ENCODE assay signal across 32 cellular contexts in genomic region chr12:105164068-105164467, GRCh38. TPM values are rescaled to one million over a fixed set of nuclear protein-coding genes. Genes with fewer than 3 reads are reported as not detected.
DNase-seq lines count a peak whose midpoint lies in the region; ATAC-seq, FAIRE-seq and TF ChIP-seq lines count a peak whose summit lies in the region.
"Had no signal": no experiment of that assay in that cellular context is flagged by ENCODE, and none has a peak within 500 bp of the region (broad histone marks: within the 10 kb centered on the region; RNA-seq: fewer than 3 reads in every experiment).

No MANE protein-coding gene starts in this region.

- intact Hi-C loops in naive thymus-derived CD4-positive, alpha-beta T cell (cut with micrococcal nuclease) = loop anchor here in 1 of 2 donors (2.0 kb wide), 1 partner anchor 219 kb away; no protein-coding TSS in a partner anchor

- no peaks in the 10 kb centered on the region for H3K9me3 ChIP-seq in astrocyte (ENCODE audit: insufficient read depth, low read depth, low read length)
- no peaks in the 10 kb centered on the region for H3K9me3 ChIP-seq in naive thymus-derived CD4-positive, alpha-beta T cell (ENCODE audit: control insufficient read depth in 2 of 3, low read length in 3 of 3)
- H3K9me3 ChIP-seq: body of pancreas, esophagus muscularis mucosa, tibial artery had no signal

- no peak overlapping the region for H2AFZ ChIP-seq in astrocyte (ENCODE audit: low read depth, low read length)

- ATAC-seq in naive thymus-derived CD4-positive, alpha-beta T cell = no peak
- no peak for ATAC-seq in stimulated activated memory B cell treated with anti-CD40 and anti-IgM and Interleukin-4, amounts not matched to agents 10 μg/mL and 1 μg/mL and 100 μg/mL, for 72 hours
- ATAC-seq: activated CD8-positive, alpha-beta T cell treated with anti-CD3 and anti-CD28 coated beads, Interleukin-2, amount 10 ng/mL, durations not matched to agents 7 days and 5 days; body of pancreas; effector memory CD8-positive, alpha-beta T cell had no signal

- TF ChIP-seq CTCF in astrocyte (IDR thresholded peaks at IDR 0.05; ENCODE audit: insufficient read depth, low read depth, low read length) (no peak), RWPE1 (conservative IDR thresholded peaks at IDR 0.05; ENCODE audit: low read depth) (no peak)

- no peak overlapping the region for H3K9ac ChIP-seq in astrocyte (ENCODE audit: low read length)

- no peaks in the 10 kb centered on the region for H3K27me3 Mint-ChIP-seq in astrocyte (ENCODE audit: low read depth, unreplicated experiment)
- H3K27me3 Mint-ChIP-seq in naive thymus-derived CD4-positive, alpha-beta T cell = no peaks in the 10 kb centered on the region
- no peaks in the 10 kb centered on the region for H3K27me3 Mint-ChIP-seq in stimulated activated memory B cell treated with anti-CD40 and anti-IgM and Interleukin-4, amounts not matched to agents 10 μg/mL and 1 μg/mL and 100 μg/mL, for 72 hours
- H3K27me3 Mint-ChIP-seq: CD8-positive, alpha-beta memory T cell; effector memory CD8-positive, alpha-beta T cell; stimulated activated naive CD8-positive, alpha-beta T cell treated with anti-CD3 and anti-CD28 coated beads, Interleukin-15, Interleukin-2, amounts not matched to agents 100 ng/mL and 50 ng/mL, for 24 hours had no signal

- CTCF ChIA-PET in naive thymus-derived CD4-positive, alpha-beta T cell (lab: Charles Lee) = no interaction called here
- CTCF ChIA-PET in RWPE1 (lab: Yijun Ruan, JAX) = no interaction called here

- H3K4me3 ChIP-seq in astrocyte (ENCODE audit: insufficient read depth, low read depth, low read length) = no peak overlapping the region
- no peak overlapping the region for H3K4me3 ChIP-seq in naive thymus-derived CD4-positive, alpha-beta T cell (ENCODE audit: low read length)
- H3K4me3 ChIP-seq: body of pancreas, esophagus muscularis mucosa, lung, SK-N-MC, tibial artery had no signal

- no peaks in the 10 kb centered on the region for H3K4me1 ChIP-seq in astrocyte (ENCODE audit: insufficient read depth, low read length)
- no peaks in the 10 kb centered on the region for H3K4me1 ChIP-seq in naive thymus-derived CD4-positive, alpha-beta T cell (ENCODE audit: control insufficient read depth in 2 of 2, insufficient read depth in 2 of 2, low read length in 2 of 2)
- H3K4me1 ChIP-seq: body of pancreas, tibial artery had no signal

- peaks cover 8% of the 10 kb centered on the region for H3K36me3 Mint-ChIP-seq in astrocyte (ENCODE audit: low read depth, unreplicated experiment)
- H3K36me3 Mint-ChIP-seq in naive thymus-derived CD4-positive, alpha-beta T cell = peaks cover 14 to 37% (median 20%) of the 10 kb centered on the region in 5 donors
- H3K36me3 Mint-ChIP-seq in stimulated activated memory B cell treated with anti-CD40 and anti-IgM and Interleukin-4, amounts not matched to agents 10 μg/mL and 1 μg/mL and 100 μg/mL, for 72 hours = peaks cover 21% of the 10 kb centered on the region

- H3K27me3 ChIP-seq in astrocyte (ENCODE audit: insufficient read depth, low read length) = no peaks in the 10 kb centered on the region
- H3K27me3 ChIP-seq in naive thymus-derived CD4-positive, alpha-beta T cell (ENCODE audit: control insufficient read depth in 2 of 2, insufficient read depth in 2 of 2, low read length in 2 of 2) = no peaks in the 10 kb centered on the region
- H3K27me3 ChIP-seq: body of pancreas, esophagus muscularis mucosa, tibial artery had no signal

- no peak overlapping the region for H3K27ac ChIP-seq in astrocyte (ENCODE audit: low read depth, low read length)
- peak overlapping the region; percentile 1 for H3K27ac ChIP-seq in naive thymus-derived CD4-positive, alpha-beta T cell (ENCODE audit: low read depth, low read length)
- H3K27ac ChIP-seq in RWPE1 = no peak overlapping the region
- H3K27ac ChIP-seq: body of pancreas, esophagus muscularis mucosa, tibial artery had no signal

- H3K79me2 ChIP-seq in astrocyte (ENCODE audit: insufficient read depth, low read length) = no peaks in the 10 kb centered on the region

- H3K4me3 Mint-ChIP-seq in astrocyte (ENCODE audit: unreplicated experiment) = no peak overlapping the region
- no peak overlapping the region for H3K4me3 Mint-ChIP-seq in naive thymus-derived CD4-positive, alpha-beta T cell
- H3K4me3 Mint-ChIP-seq in stimulated activated memory B cell treated with anti-CD40 and anti-IgM and Interleukin-4, amounts not matched to agents 10 μg/mL and 1 μg/mL and 100 μg/mL, for 72 hours = no peak overlapping the region
- H3K4me3 Mint-ChIP-seq: activated CD8-positive, alpha-beta T cell treated with anti-CD3 and anti-CD28 coated beads, Interleukin-2, amount 10 ng/mL, durations not matched to agents 7 days and 5 days; CD8-positive, alpha-beta memory T cell; effector memory CD8-positive, alpha-beta T cell; stimulated activated naive CD8-positive, alpha-beta T cell treated with anti-CD3 and anti-CD28 coated beads, Interleukin-15, Interleukin-2, amounts not matched to agents 100 ng/mL and 50 ng/mL, for 24 hours had no signal

- H4K20me1 ChIP-seq in astrocyte (ENCODE audit: insufficient read depth, low read length) = peaks cover 4% of the 10 kb centered on the region

- H3K4me1 Mint-ChIP-seq in astrocyte (ENCODE audit: low read depth, unreplicated experiment) = peaks cover 4% of the 10 kb centered on the region
- H3K4me1 Mint-ChIP-seq in naive thymus-derived CD4-positive, alpha-beta T cell = peaks cover 0 to 12% (median 2%) of the 10 kb centered on the region in 7 donors
- peaks cover 5% of the 10 kb centered on the region for H3K4me1 Mint-ChIP-seq in stimulated activated memory B cell treated with anti-CD40 and anti-IgM and Interleukin-4, amounts not matched to agents 10 μg/mL and 1 μg/mL and 100 μg/mL, for 72 hours

- no peaks in the 10 kb centered on the region for H3K9me3 Mint-ChIP-seq in astrocyte (ENCODE audit: unreplicated experiment)
- no peaks in the 10 kb centered on the region for H3K9me3 Mint-ChIP-seq in naive thymus-derived CD4-positive, alpha-beta T cell
- H3K9me3 Mint-ChIP-seq in stimulated activated memory B cell treated with anti-CD40 and anti-IgM and Interleukin-4, amounts not matched to agents 10 μg/mL and 1 μg/mL and 100 μg/mL, for 72 hours = no peaks in the 10 kb centered on the region
- H3K9me3 Mint-ChIP-seq: activated naive CD4-positive, alpha-beta T cell treated with anti-CD3 and anti-CD28 coated beads, Interleukin-2, amount 50 U/mL, for 72 hours; CD8-positive, alpha-beta memory T cell; effector memory CD8-positive, alpha-beta T cell; stimulated activated naive CD8-positive, alpha-beta T cell treated with anti-CD3 and anti-CD28 coated beads, Interleukin-15, Interleukin-2, amounts not matched to agents 100 ng/mL and 50 ng/mL, for 24 hours had no signal

- peaks cover 54% of the 10 kb centered on the region for H3K36me3 ChIP-seq in astrocyte (ENCODE audit: insufficient read depth, low read length)
- peaks cover 0 to 49% (median 20%) of the 10 kb centered on the region in 3 experiments for H3K36me3 ChIP-seq in naive thymus-derived CD4-positive, alpha-beta T cell (ENCODE audit: control insufficient read depth in 2 of 3, insufficient read depth in 3 of 3, low read length in 3 of 3)

- no peak overlapping the region for H3K4me2 ChIP-seq in astrocyte (ENCODE audit: low read length)

- DNase-seq in NCI-H146 (lab: John Stamatoyannopoulos, UW) = peak; percentile 2
- DNase-seq in NCI-H146 treated with DMSO at 0.1 percent for 48 hours (lab: John Stamatoyannopoulos, UW; ENCODE audit: unreplicated experiment) = no peak
- DNase-seq in NCI-H1105 (lab: John Stamatoyannopoulos, UW) = peak; percentile 1
- peak; percentile 32 for DNase-seq in astrocyte (ENCODE audit: low read depth)
- no peak for DNase-seq in naive thymus-derived CD4-positive, alpha-beta T cell
- no peak for DNase-seq in RWPE1 (ENCODE audit: low spot score)
- no peak for DNase-seq in activated gamma-delta T cell (lab: John Stamatoyannopoulos, UW)
- DNase-seq: 8988T; activated CD8-positive, alpha-beta T cell treated with anti-CD3 and anti-CD28 coated beads, Interleukin-2, amount 10 ng/mL, durations not matched to agents 7 days and 5 days; AML-193; body of pancreas; CD8-positive, alpha-beta memory T cell; DND-41; effector memory CD8-positive, alpha-beta T cell; hippocampal formation; MM.1S; NCI-H1694 treated with DMSO at 0.1 percent for 48 hours; NCI-H69; nucleus accumbens; RPMI8226; small intestine; stimulated activated CD4-positive, alpha-beta T cell treated with anti-CD3 and anti-CD28 coated beads, Interleukin-2, amount 100 ng/mL, for 48 hours; tibial artery had no signal

- no peak for FAIRE-seq in astrocyte (lab: Jason Lieb, UNC)
- FAIRE-seq: colon, frontal cortex, GM12891, small intestine had no signal

- POLR2A ChIA-PET in naive thymus-derived CD4-positive, alpha-beta T cell (lab: Charles Lee) = interaction anchor here (0.6 kb wide), 1 partner anchor 199 kb away, joined by 3 read pairs; no protein-coding TSS in a partner anchor
- POLR2A ChIA-PET in RWPE1 (lab: Yijun Ruan, JAX; ENCODE audit: low non-redundant PET) = no interaction called here

- no peak overlapping the region for H3K27ac Mint-ChIP-seq in astrocyte (ENCODE audit: unreplicated experiment)
- H3K27ac Mint-ChIP-seq in naive thymus-derived CD4-positive, alpha-beta T cell = peak overlapping the region in 3 of 9 donors; percentile 13 to 63 (median 51)
- no peak overlapping the region for H3K27ac Mint-ChIP-seq in stimulated activated memory B cell treated with anti-CD40 and anti-IgM and Interleukin-4, amounts not matched to agents 10 μg/mL and 1 μg/mL and 100 μg/mL, for 72 hours
- H3K27ac Mint-ChIP-seq: activated CD8-positive, alpha-beta T cell treated with anti-CD3 and anti-CD28 coated beads, Interleukin-2, amount 10 ng/mL, durations not matched to agents 7 days and 5 days; stimulated activated naive CD8-positive, alpha-beta T cell treated with anti-CD3 and anti-CD28 coated beads, Interleukin-15, Interleukin-2, amounts not matched to agents 100 ng/mL and 50 ng/mL, for 24 hours had no signal

RNA-seq across cellular contexts. Expression of gene WASHC4, which starts 56.5 kb away (rescaled TPM):
- total RNA-seq in astrocyte = 47.3 and 51.1 TPM in 2 replicates
- total RNA-seq in naive thymus-derived CD4-positive, alpha-beta T cell = 10 to 100 TPM; 43.2 to 76.8 (median 53.0) TPM
- 10 to 100 TPM; 31.0 to 36.4 TPM for polyA plus RNA-seq in naive thymus-derived CD4-positive, alpha-beta T cell

Comparison
In these comparisons a context has a peak if more than half of its experiments do, and no peak if none do; other contexts are left out.
1. DNase-seq: peak in NCI-H146 (single experiment), NCI-H1105 (single experiment) and astrocyte (single experiment); none in NCI-H146 treated with DMSO at 0.1 percent for 48 hours (single experiment), naive thymus-derived CD4-positive, alpha-beta T cell (0 of 9), RWPE1 (single experiment) and activated gamma-delta T cell (single experiment).